In the genomic region with DNA sequence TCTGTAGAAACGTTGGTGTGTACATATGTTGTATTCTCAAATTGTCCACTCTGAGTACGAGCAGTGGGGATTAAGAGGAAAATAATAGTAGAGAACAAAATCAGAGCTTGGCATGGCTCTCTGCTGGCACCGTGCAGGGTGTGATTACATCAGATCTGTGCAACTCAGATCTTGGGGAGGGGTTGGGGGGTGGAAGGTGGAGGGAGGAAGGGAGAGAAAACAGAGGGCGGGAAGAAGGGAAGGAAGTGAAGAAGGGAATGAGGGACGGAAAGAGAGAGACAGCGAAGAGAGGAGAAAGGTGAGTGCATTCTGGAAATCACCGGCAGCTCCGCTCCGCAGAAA, we compare ENCODE assay signal across 11 cellular contexts. TPM values are rescaled to one million over a fixed set of nuclear protein-coding genes. Genes with fewer than 3 reads are reported as not detected.
DNase-seq lines count a peak whose midpoint lies in the region; ATAC-seq, FAIRE-seq and TF ChIP-seq lines count a peak whose summit lies in the region.
"Had no signal": no experiment of that assay in that cellular context is flagged by ENCODE, and none has a peak within 500 bp of the region (broad histone marks: within the 10 kb centered on the region; RNA-seq: fewer than 3 reads in every experiment).

No MANE protein-coding gene starts in this region.

- CTCF ChIA-PET in H1 (lab: Charles Lee; ENCODE audit: partially characterized antibody) = interaction anchor here (0.6 to 2.4 kb wide), 4 partner anchors 9 to 27 kb away, joined by 3 to 14 read pairs (median 5); no protein-coding TSS in a partner anchor
- CTCF ChIA-PET in HEK293T (lab: Yijun Ruan, JAX) = no interaction called here

- ATAC-seq in lower lobe of right lung = peak; percentile 45 to 64

- H3K9me3 ChIP-seq in H1 (ENCODE audit: insufficient read depth in 2 of 2, low read depth in 1 of 2, low read length in 1 of 2) (0 out of 4 replicates have a peak, but pooled peaks cover 0 to 4% of the 10 kb centered on the region in 2 experiments), lower lobe of right lung (peaks cover 6% of the 10 kb centered on the region)

- no peak overlapping the region for H3K14ac ChIP-seq in H1 (ENCODE audit: insufficient read length)

- DNase-seq in NCI-H345 (lab: John Stamatoyannopoulos, UW) = peak; percentile 49
- no peak for DNase-seq in NCI-H345 treated with DMSO at 0.1 percent for 48 hours (lab: John Stamatoyannopoulos, UW; ENCODE audit: unreplicated experiment)
- DNase-seq in H1 (ENCODE audit: low read depth in 1 of 2, low spot score in 2 of 2) = no peak
- DNase-seq in lower lobe of right lung = no peak
- no peak for DNase-seq in type B pancreatic cell (ENCODE audit: extremely low spot score, unreplicated experiment)
- no peak for DNase-seq in AG20443 (ENCODE audit: low spot score)
- no peak for DNase-seq in brain microvascular endothelial cell
- no peak for DNase-seq in HEK293T (ENCODE audit: extremely low spot score)
- DNase-seq: activated CD4-positive, CD25-positive, alpha-beta regulatory T cell; NCI-H1930; RPMI8226 had no signal

- intact Hi-C loops in lower lobe of right lung (cut with DNase I) = no loop called here

- peak overlapping the region; percentile 89 to 91 for H3K4me2 ChIP-seq in H1 (ENCODE audit: insufficient read depth in 1 of 2, low read depth in 2 of 2, low read length in 2 of 2)

- TF ChIP-seq POLR2A in H1 (IDR thresholded peaks at IDR 0.05; ENCODE audit: control extremely low read depth in 1 of 2, low read depth in 2 of 2, low read length in 2 of 2) = no peak

- peak overlapping the region in 3 of 4 experiments; percentile 16 to 47 (median 29); a peak in 3 of 7 replicates for H3K9ac ChIP-seq in H1 (replicated peaks in 1 of 4; ENCODE audit: extremely low read depth in 1 of 4, low read depth in 3 of 4, low read length in 3 of 4)

- TF ChIP-seq RAD21 in H1 (IDR thresholded peaks at IDR 0.05 in 1 of 2, conservative IDR thresholded peaks at IDR 0.05 in 1 of 2; ENCODE audit: low read depth in 2 of 2, low read length in 2 of 2) = no peak

- peaks cover 5% of the 10 kb centered on the region for H3K4me1 Mint-ChIP-seq in type B pancreatic cell (ENCODE audit: unreplicated experiment)

- peak overlapping the region; percentile 60; the same call in 1 of the 2 replicates for H3K18ac ChIP-seq in H1 (ENCODE audit: extremely low read depth, low read length)

- peak overlapping the region; percentile 45 for H3K4me3 Mint-ChIP-seq in type B pancreatic cell

- POLR2A ChIA-PET in H1 (lab: Charles Lee; ENCODE audit: partially characterized antibody) = interaction anchor here (0.7 to 2.7 kb wide), 3 partner anchors 23 to 76 kb away, joined by 3 to 18 read pairs (median 3); no protein-coding TSS in a partner anchor
- POLR2A ChIA-PET in HEK293T (lab: Yijun Ruan, JAX) = no interaction called here

- H3K79me2 ChIP-seq in H1 (ENCODE audit: control insufficient read depth in 1 of 2, insufficient read depth in 2 of 2, low read length in 2 of 2) = no peaks in the 10 kb centered on the region

- TF ChIP-seq EP300 in H1 (IDR thresholded peaks at IDR 0.05; ENCODE audit: borderline replicate concordance in 1 of 2, low read depth in 2 of 2, low read length in 2 of 2) = no peak

- no peak overlapping the region for H2BK20ac ChIP-seq in H1 (ENCODE audit: low read length)

- H3K4me1 ChIP-seq in H1 (replicated peaks in 1 of 4; ENCODE audit: control insufficient read depth in 3 of 4, insufficient read depth in 4 of 4, low read length in 3 of 4) (no peaks in the 10 kb centered on the region; a peak in 2 of 7 replicates), lower lobe of right lung (no peaks in the 10 kb centered on the region)

- H3K23ac ChIP-seq in H1 (ENCODE audit: insufficient read length) = no peak overlapping the region

- 0 out of 2 replicates have a peak overlapping the region, but pooled peaks have one; percentile 29 for H2BK15ac ChIP-seq in H1 (ENCODE audit: low read length)

- H3K23me2 ChIP-seq in H1 (ENCODE audit: low read depth, low read length) = peaks cover 6% of the 10 kb centered on the region; the same call in 1 of the 2 replicates

- FAIRE-seq in H1 (lab: Jason Lieb, UNC) = no peak

- H4K5ac ChIP-seq in H1 (ENCODE audit: insufficient read length, low read depth, low read length) = no peak overlapping the region

- 13% methylated on average over 9 of the region's 9 CpGs; no CpG with 5 or more reads in 1 of the 2 experiments for WGBS in H1 (ENCODE audit: extremely low coverage in 1 of 2, insufficient coverage in 1 of 2, insufficient read length in 1 of 2, insufficient replicate concordance in 2 of 2, low coverage in 1 of 2, low lambda C conversion rate in 2 of 2, missing lambda C conversion rate in 1 of 2), 2 experiments

- peaks cover 6% of the 10 kb centered on the region for H3K9me3 Mint-ChIP-seq in type B pancreatic cell

- in situ Hi-C loops in brain microvascular endothelial cell (cut with HindIII; ENCODE audit: low pct_ligation_motif_present, low sequenced_read_pairs) = no loop called here

- no peak overlapping the region for H4K8ac ChIP-seq in H1 (ENCODE audit: extremely low read depth, insufficient read depth, low read length)

- peak overlapping the region; percentile 91 for H2AFZ ChIP-seq in H1 (ENCODE audit: low read length)

- H2BK120ac ChIP-seq in H1 (replicated peaks; ENCODE audit: low read depth, low read length) = no peak overlapping the region

- H3K79me1 ChIP-seq in H1 (ENCODE audit: low read depth, low read length) = no peaks in the 10 kb centered on the region

- no peak overlapping the region for H4K91ac ChIP-seq in H1 (replicated peaks; ENCODE audit: insufficient read length, low read length)

- no peak overlapping the region for H3K56ac ChIP-seq in H1 (replicated peaks; ENCODE audit: insufficient read length, low read depth, low read length)

- H2AK5ac ChIP-seq in H1 (ENCODE audit: low read depth, low read length) = no peak overlapping the region

- H3K4me3 ChIP-seq in H1 (ENCODE audit: extremely low read depth in 1 of 4, insufficient read depth in 2 of 4, low read depth in 3 of 4, low read length in 4 of 4) (peak overlapping the region; percentile 60 to 94 (median 68)), lower lobe of right lung (peak overlapping the region; percentile 47), brain microvascular endothelial cell (ENCODE audit: low read depth, low read length) (no peak overlapping the region)

- no peak overlapping the region for H3K27ac Mint-ChIP-seq in type B pancreatic cell

- H3K36me3 ChIP-seq in H1 (ENCODE audit: control insufficient read depth in 2 of 4, insufficient read depth in 4 of 4, low read length in 3 of 4) (no peaks in the 10 kb centered on the region), lower lobe of right lung (no peaks in the 10 kb centered on the region), brain microvascular endothelial cell (replicated peaks) (no peaks in the 10 kb centered on the region)

- H3K27ac ChIP-seq in H1 (ENCODE audit: low read depth, low read length) = no peak overlapping the region
- H3K27ac ChIP-seq in lower lobe of right lung = no peak overlapping the region
- no peak overlapping the region for H3K27ac ChIP-seq in brain microvascular endothelial cell

- peaks cover 7% of the 10 kb centered on the region for H3K36me3 Mint-ChIP-seq in type B pancreatic cell

- 0 out of 2 replicates have a peak overlapping the region, but pooled peaks have one; percentile 50 for H2BK12ac ChIP-seq in H1 (ENCODE audit: low read depth, low read length)

- no peak overlapping the region for H3K4ac ChIP-seq in H1 (replicated peaks; ENCODE audit: insufficient read length, low read depth, low read length)

- no peak overlapping the region for H2BK5ac ChIP-seq in H1 (ENCODE audit: low read depth, low read length)

- no peaks in the 10 kb centered on the region for H4K20me1 ChIP-seq in H1 (replicated peaks in 1 of 2; ENCODE audit: control insufficient read depth in 1 of 2, insufficient read depth in 2 of 2, low read length in 2 of 2)

- peaks cover 5 to 26% (median 12%) of the 10 kb centered on the region in 4 experiments; a peak in 6 of 7 replicates for H3K27me3 ChIP-seq in H1 (replicated peaks in 1 of 4; ENCODE audit: control insufficient read depth in 3 of 4, extremely low read depth in 1 of 4, insufficient read depth in 3 of 4, low read length in 3 of 4)
- H3K27me3 ChIP-seq in lower lobe of right lung (ENCODE audit: low read depth) = peaks cover 12% of the 10 kb centered on the region
- H3K27me3 ChIP-seq in brain microvascular endothelial cell (replicated peaks) = peaks cover 5% of the 10 kb centered on the region

- H3K27me3 Mint-ChIP-seq in type B pancreatic cell = peaks cover 56% of the 10 kb centered on the region

- TF ChIP-seq CTCF in H1 (IDR thresholded peaks at IDR 0.05; ENCODE audit: control extremely low read depth in 1 of 3, insufficient read depth in 1 of 3, low read depth in 1 of 3, low read length in 3 of 3) = no peak
- no peak for TF ChIP-seq CTCF in lower lobe of right lung (IDR thresholded peaks at IDR 0.05)
- TF ChIP-seq CTCF in type B pancreatic cell (conservative IDR thresholded peaks at IDR 0.05) = no peak
- TF ChIP-seq CTCF in brain microvascular endothelial cell (IDR thresholded peaks at IDR 0.05; ENCODE audit: low read depth, low read length, missing control alignments) = no peak

TF ChIP-seq in H1, 55 proteins besides CTCF, POLR2A, EP300 and RAD21:
- TF ChIP-seq TEAD4 (IDR thresholded peaks at IDR 0.05; ENCODE audit: low read depth, low read length) (no peak), MAFK (IDR thresholded peaks at IDR 0.05; ENCODE audit: low read depth, low read length) (no peak), RNF2 (IDR thresholded peaks at IDR 0.05; ENCODE audit: borderline replicate concordance, low read depth, low read length, missing control alignments, poor library complexity, severe bottlenecking) (peak; percentile 12)

TF ChIP-seq in HEK293T, 16 proteins besides CTCF, POLR2A, EP300 and RAD21:
- TF ChIP-seq SUZ12 (IDR thresholded peaks at IDR 0.05) = no peak
- no peak for TF ChIP-seq SP1 (IDR thresholded peaks at IDR 0.05)
- no peak for TF ChIP-seq CTBP1 (IDR thresholded peaks at IDR 0.05; ENCODE audit: borderline replicate concordance)
- no peak for TF ChIP-seq BHLHE40 (IDR thresholded peaks at IDR 0.05; ENCODE audit: borderline replicate concordance)
- TF ChIP-seq FOXA1 (IDR thresholded peaks at IDR 0.05) = no peak
- TF ChIP-seq ARNT (IDR thresholded peaks at IDR 0.05) = no peak
- no peak for TF ChIP-seq HDGF (IDR thresholded peaks at IDR 0.05; ENCODE audit: borderline replicate concordance)
TF ChIP-seq in HEK293T: peak in this region for 0.

RNA-seq across cellular contexts. Expression of a gene that starts 30.9 kb away (rescaled TPM):
- 1.7 and 1.9 TPM in 2 replicates for total RNA-seq in H1 (2021; fragmentation: NEBNext Ultra II Directional; extraction: Animal tissue kit (Norgen Biotek cat#: 25700))
- 0.51 and 0.89 TPM in 2 replicates for polyA plus RNA-seq in H1 (2011; rRNA removed)
- 0.66 TPM for polyA plus RNA-seq in H1 (2011; cell fraction: cytosol; rRNA removed)
- 2.0 TPM for polyA plus RNA-seq in H1 (2011; cell fraction: nucleus; rRNA removed)
- polyA plus RNA-seq in H1 (2012, experiment 1 of 2) = 0.39 to 1.7 TPM (median 1.1 TPM) in 4 replicates
- polyA plus RNA-seq in H1 (2012, experiment 2 of 2) = 0.45 TPM
- 0.85 TPM for polyA plus RNA-seq in H1 (2013, experiment 1 of 2)
- 0.70 TPM for polyA plus RNA-seq in H1 (2013, experiment 2 of 2)
- polyA minus RNA-seq in H1 (2011; rRNA and poly(A)+ RNA removed) = 2.4 and 2.5 TPM in 2 replicates
- 1.3 TPM for polyA minus RNA-seq in H1 (2011; cell fraction: cytosol; rRNA and poly(A)+ RNA removed)
- 7.8 TPM for polyA minus RNA-seq in H1 (2011; cell fraction: nucleus; rRNA and poly(A)+ RNA removed)
- total RNA-seq in lower lobe of right lung (3.0 TPM), type B pancreatic cell (ENCODE audit: low replicate concordance) (18.3 and 23.1 TPM in 2 replicates)
